10 cellular contexts compared by ENCODE assay signal in the genomic region with DNA sequence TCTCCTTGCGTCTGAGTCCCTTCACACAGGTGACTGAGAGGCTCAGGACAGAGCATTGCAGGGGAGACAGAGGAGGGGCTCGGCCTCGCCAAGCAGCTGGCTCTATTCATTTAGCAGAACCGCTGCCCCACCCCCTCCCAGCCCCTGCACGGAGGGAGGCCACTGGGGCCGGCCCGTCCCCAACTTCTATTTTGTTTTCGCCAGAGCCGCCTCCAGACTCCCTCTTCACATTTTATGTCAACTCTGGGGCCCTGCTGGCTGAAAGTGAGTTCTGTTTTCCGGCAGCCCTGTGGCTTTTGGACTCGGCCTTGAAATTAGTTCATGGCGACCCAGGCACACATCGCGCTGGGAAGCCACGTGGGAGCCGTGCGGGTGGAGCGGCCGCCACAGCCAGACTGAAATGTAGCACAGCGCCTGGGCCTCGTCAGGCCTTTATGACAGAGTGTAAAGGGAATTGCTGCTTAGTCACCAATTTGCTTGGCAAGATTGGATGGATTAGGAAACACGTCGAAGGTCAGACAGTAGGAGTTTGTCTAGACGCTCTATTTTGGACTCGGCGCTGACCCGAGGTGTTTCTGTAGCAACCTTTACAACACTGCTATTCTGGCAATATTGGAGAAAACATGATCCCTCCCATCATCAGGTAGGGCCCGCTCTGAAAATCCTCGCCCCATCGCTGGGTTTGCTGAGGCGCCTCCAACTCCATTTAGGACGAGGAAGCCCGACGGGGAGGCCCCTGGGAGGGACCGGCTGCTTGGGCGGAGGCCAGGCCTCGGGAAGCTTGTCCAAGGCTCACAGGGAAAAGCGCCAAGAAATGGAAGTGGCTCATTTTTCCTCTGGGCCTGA.
DNase-seq lines count a peak whose midpoint lies in the region; ATAC-seq lines count a peak whose summit lies in the region.
"Had no signal": no experiment of that assay in that cellular context is flagged by ENCODE, and none has a peak within 500 bp of the region (broad histone marks: within the 10 kb centered on the region; RNA-seq: fewer than 3 reads in every experiment).

No MANE protein-coding gene starts in this region.

- no peak overlapping the region for H3K27ac Mint-ChIP-seq in activated T-cell treated with anti-CD3 and anti-CD28 coated beads, Interleukin-2, amount 50 U/mL, for 72 hours
- H3K27ac Mint-ChIP-seq in stimulated activated naive B cell treated with anti-CD40 and anti-IgM and Interleukin-4, amounts not matched to agents 10 μg/mL and 1 μg/mL and 100 μg/mL, for 72 hours = no peak overlapping the region
- H3K27ac Mint-ChIP-seq: IgD-negative memory B cell had no signal

- WGBS in HUES64 = 63% methylated on average over 38 of the region's 38 CpGs

- intact Hi-C loops in left colon (cut with DNase I, micrococcal nuclease) = no loop called here

- H3K36me3 ChIP-seq in HUES64 (ENCODE audit: insufficient read depth, low read length) = no peaks in the 10 kb centered on the region

- no peak overlapping the region for H3K4me3 ChIP-seq in HUES64 (ENCODE audit: low read length)

- H3K4me1 ChIP-seq in HUES64 (ENCODE audit: insufficient read depth, low read length) = no peaks in the 10 kb centered on the region

- peaks cover 0 to 1% of the 10 kb centered on the region in 2 donors for H3K9me3 Mint-ChIP-seq in activated T-cell treated with anti-CD3 and anti-CD28 coated beads, Interleukin-2, amount 50 U/mL, for 72 hours
- peaks cover 8 to 11% of the 10 kb centered on the region in 2 donors for H3K9me3 Mint-ChIP-seq in stimulated activated naive B cell treated with anti-CD40 and anti-IgM and Interleukin-4, amounts not matched to agents 10 μg/mL and 1 μg/mL and 100 μg/mL, for 72 hours

- 0 out of 2 replicates have a peak, but pooled peaks cover 2% of the 10 kb centered on the region for H3K27me3 ChIP-seq in HUES64 (ENCODE audit: insufficient read depth, low read length)

- no peaks in the 10 kb centered on the region for H3K27me3 Mint-ChIP-seq in activated T-cell treated with anti-CD3 and anti-CD28 coated beads, Interleukin-2, amount 50 U/mL, for 72 hours (ENCODE audit: low read depth)
- H3K27me3 Mint-ChIP-seq in stimulated activated naive B cell treated with anti-CD40 and anti-IgM and Interleukin-4, amounts not matched to agents 10 μg/mL and 1 μg/mL and 100 μg/mL, for 72 hours = peaks cover 4 to 12% of the 10 kb centered on the region in 2 donors

- no peaks in the 10 kb centered on the region for H3K9me3 ChIP-seq in HUES64 (ENCODE audit: insufficient read depth, low read depth, low read length)

- peak; percentile 68 for ATAC-seq in left colon
- ATAC-seq in activated T-cell treated with anti-CD3 and anti-CD28 coated beads, Interleukin-2, amount 50 U/mL, for 72 hours (replicated peaks in 1 of 2) = no peak
- ATAC-seq in stimulated activated naive B cell treated with anti-CD40 and anti-IgM and Interleukin-4, amounts not matched to agents 10 μg/mL and 1 μg/mL and 100 μg/mL, for 72 hours (replicated peaks) = no peak

- H3K4me3 Mint-ChIP-seq in activated T-cell treated with anti-CD3 and anti-CD28 coated beads, Interleukin-2, amount 50 U/mL, for 72 hours = no peak overlapping the region
- no peak overlapping the region for H3K4me3 Mint-ChIP-seq in stimulated activated naive B cell treated with anti-CD40 and anti-IgM and Interleukin-4, amounts not matched to agents 10 μg/mL and 1 μg/mL and 100 μg/mL, for 72 hours
- H3K4me3 Mint-ChIP-seq: IgD-negative memory B cell had no signal

- peak; percentile 20 for DNase-seq in cerebellum (ENCODE audit: low spot score)
- DNase-seq in left colon = peak; percentile 54 to 68
- peak; percentile 94 for DNase-seq in stromal cell of bone marrow (ENCODE audit: low read depth)
- DNase-seq in activated gamma-delta T cell treated with Interleukin-2 at 50 U/mL for 16 hours = no peak
- DNase-seq in kidney glomerular epithelial cell (lab: John Stamatoyannopoulos, UW) = no peak
- DNase-seq in activated T-cell treated with anti-CD3 and anti-CD28 coated beads, Interleukin-2, amount 50 U/mL, for 72 hours = no peak
- DNase-seq in stimulated activated naive B cell treated with anti-CD40 and anti-IgM and Interleukin-4, amounts not matched to agents 10 μg/mL and 1 μg/mL and 100 μg/mL, for 72 hours = no peak
- DNase-seq: activated CD4-positive, alpha-beta T cell treated with anti-CD3 and anti-CD28 coated beads for 4 hours had no signal

- H3K4me1 Mint-ChIP-seq in activated T-cell treated with anti-CD3 and anti-CD28 coated beads, Interleukin-2, amount 50 U/mL, for 72 hours (ENCODE audit: low read depth) = no peaks in the 10 kb centered on the region
- peaks cover 5 to 6% of the 10 kb centered on the region in 2 donors for H3K4me1 Mint-ChIP-seq in stimulated activated naive B cell treated with anti-CD40 and anti-IgM and Interleukin-4, amounts not matched to agents 10 μg/mL and 1 μg/mL and 100 μg/mL, for 72 hours

- H3K27ac ChIP-seq in HUES64 (ENCODE audit: low read depth, low read length) = no peak overlapping the region

- peak overlapping the region; percentile 24; the same call in 1 of the 2 replicates for H3K9ac ChIP-seq in HUES64 (ENCODE audit: low read depth, low read length)

- peaks cover 1 to 3% of the 10 kb centered on the region in 2 donors for H3K36me3 Mint-ChIP-seq in activated T-cell treated with anti-CD3 and anti-CD28 coated beads, Interleukin-2, amount 50 U/mL, for 72 hours (ENCODE audit: insufficient read depth in 2 of 2)
- H3K36me3 Mint-ChIP-seq in stimulated activated naive B cell treated with anti-CD40 and anti-IgM and Interleukin-4, amounts not matched to agents 10 μg/mL and 1 μg/mL and 100 μg/mL, for 72 hours = peaks cover 2 to 4% of the 10 kb centered on the region in 2 donors
- H3K36me3 Mint-ChIP-seq: IgD-negative memory B cell had no signal

Comparison
In these comparisons a context has a peak if more than half of its experiments do, and no peak if none do; other contexts are left out.
1. DNase-seq: peak in cerebellum (single experiment), left colon (2 of 2) and stromal cell of bone marrow (single experiment); none in activated gamma-delta T cell treated with Interleukin-2 at 50 U/mL for 16 hours (single experiment), kidney glomerular epithelial cell (single experiment), activated T-cell treated with anti-CD3 and anti-CD28 coated beads, Interleukin-2, amount 50 U/mL, for 72 hours (0 of 2) and stimulated activated naive B cell treated with anti-CD40 and anti-IgM and Interleukin-4, amounts not matched to agents 10 μg/mL and 1 μg/mL and 100 μg/mL, for 72 hours (single experiment).